Comparison of ENCODE assay signal across 8 cellular contexts in the genomic region with DNA sequence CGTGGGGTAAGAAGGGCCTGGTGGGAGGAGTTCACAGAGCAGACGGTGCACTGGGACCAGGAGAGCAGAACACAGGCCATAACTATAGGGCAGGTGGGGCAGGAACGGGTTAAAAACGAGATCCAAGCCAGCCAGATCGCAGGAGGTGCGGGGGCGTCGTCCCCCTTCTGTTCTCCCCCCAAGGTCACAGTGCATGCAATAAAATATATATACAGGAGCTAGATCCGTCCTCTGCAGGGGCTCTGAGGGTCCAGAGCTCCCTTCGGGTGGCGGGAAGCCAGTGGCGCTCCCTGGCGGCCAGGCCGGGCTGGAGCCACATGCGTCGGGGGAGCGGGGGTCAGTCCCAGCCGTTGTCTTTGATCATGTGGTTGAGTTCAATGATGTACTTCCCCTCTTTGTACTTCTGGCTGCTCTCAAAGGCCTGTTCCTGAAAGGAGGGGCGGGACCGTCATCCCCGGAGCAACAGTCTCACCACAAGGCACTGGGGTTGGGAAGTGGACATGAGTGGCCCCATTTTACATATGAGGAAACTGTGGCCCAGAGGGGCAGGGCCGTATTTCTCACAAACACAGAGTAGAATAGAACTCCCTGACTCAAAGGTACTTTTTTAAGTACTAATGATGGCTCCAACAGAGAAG. TPM values are rescaled to one million over a fixed set of nuclear protein-coding genes. Genes with fewer than 3 reads are reported as not detected.
DNase-seq lines count a peak whose midpoint lies in the region; ATAC-seq and TF ChIP-seq lines count a peak whose summit lies in the region.

No MANE protein-coding gene starts in this region.

- no peaks in the 10 kb centered on the region for H3K27me3 Mint-ChIP-seq in activated naive CD8-positive, alpha-beta T cell treated with anti-CD3 and anti-CD28 coated beads, Interleukin-2, amount 10 ng/mL, durations not matched to agents 7 days and 5 days

- 18 to 23% methylated on average over 22 of the region's 22 CpGs for WGBS in aorta, 2 donors

- H2AFZ ChIP-seq in KMS-11 (ENCODE audit: low read depth): peak overlapping the region; percentile 90
- peak overlapping the region; percentile 98 for H2AFZ ChIP-seq in parathyroid adenoma

- H3K4me1 ChIP-seq in KMS-11 (ENCODE audit: low read depth, poor library complexity, severe bottlenecking): peaks cover 42% of the 10 kb centered on the region
- peaks cover 17% of the 10 kb centered on the region for H3K4me1 ChIP-seq in parathyroid adenoma
- no peaks in the 10 kb centered on the region for H3K4me1 ChIP-seq in aorta (ENCODE audit: control insufficient read depth in 1 of 2, insufficient read depth in 2 of 2, low read length in 2 of 2)

- H3K9me3 Mint-ChIP-seq in activated naive CD8-positive, alpha-beta T cell treated with anti-CD3 and anti-CD28 coated beads, Interleukin-2, amount 10 ng/mL, durations not matched to agents 7 days and 5 days: peaks cover 8% of the 10 kb centered on the region

- H3K27ac Mint-ChIP-seq in activated naive CD8-positive, alpha-beta T cell treated with anti-CD3 and anti-CD28 coated beads, Interleukin-2, amount 10 ng/mL, durations not matched to agents 7 days and 5 days: peak overlapping the region; percentile 96

- TF ChIP-seq CTCF in KMS-11 (conservative IDR thresholded peaks at IDR 0.05; ENCODE audit: low read depth, low read length) (peak; percentile 71), parathyroid adenoma (IDR thresholded peaks at IDR 0.05) (peak; percentile 23)

- H3K27ac ChIP-seq in KMS-11 (peak overlapping the region; percentile 27), parathyroid adenoma (peak overlapping the region; percentile 52), aorta (ENCODE audit: low read depth in 1 of 2, low read length in 2 of 2) (peak overlapping the region in 1 of 2 donors; percentile 29)

- H3K79me2 ChIP-seq in KMS-11 (ENCODE audit: insufficient read depth, low read depth) (no peaks in the 10 kb centered on the region; the same call in 1 of the 2 replicates), parathyroid adenoma (peaks cover 4% of the 10 kb centered on the region)

- H3K4me3 Mint-ChIP-seq in activated naive CD8-positive, alpha-beta T cell treated with anti-CD3 and anti-CD28 coated beads, Interleukin-2, amount 10 ng/mL, durations not matched to agents 7 days and 5 days: peak overlapping the region; percentile 86

- DNase-seq in DMS79 (lab: John Stamatoyannopoulos, UW): peak; percentile 16
- DNase-seq in SIG-M5 treated with dmso at 0.1 percent for 504 hours (lab: John Stamatoyannopoulos, UW; ENCODE audit: unreplicated experiment): peak; percentile 97
- peak; percentile 83 for DNase-seq in activated naive CD8-positive, alpha-beta T cell treated with anti-CD3 and anti-CD28 coated beads, Interleukin-2, amount 10 ng/mL, durations not matched to agents 7 days and 5 days
- peak; percentile 91 for DNase-seq in cardiac septum (ENCODE audit: low spot score)
- peak; percentile 89 to 92 for DNase-seq in aorta

- H3K9ac ChIP-seq in KMS-11 (peak overlapping the region; percentile 59), parathyroid adenoma (no peak overlapping the region)

- no peaks in the 10 kb centered on the region for H3K9me3 ChIP-seq in parathyroid adenoma (ENCODE audit: control insufficient read depth, low read length)
- no peaks in the 10 kb centered on the region for H3K9me3 ChIP-seq in aorta (ENCODE audit: control insufficient read depth, low read length)

- no peaks in the 10 kb centered on the region for H4K20me1 ChIP-seq in KMS-11 (ENCODE audit: insufficient read depth)

- H3K4me2 ChIP-seq in KMS-11 (peak overlapping the region; percentile 62), parathyroid adenoma (ENCODE audit: low read length) (peak overlapping the region; percentile 64)

- H3K36me3 ChIP-seq in KMS-11 (ENCODE audit: insufficient read depth) (no peaks in the 10 kb centered on the region), parathyroid adenoma (ENCODE audit: control insufficient read depth, insufficient read depth, low read length) (no peaks in the 10 kb centered on the region), aorta (ENCODE audit: control insufficient read depth in 1 of 2, insufficient read depth in 2 of 2, low read length in 1 of 2) (peaks cover 0 to 2% of the 10 kb centered on the region in 2 donors)

- ATAC-seq in GM21529 (IDR thresholded peaks at IDR 0.05; ENCODE audit: unreplicated experiment) (peak; percentile 48), aorta (ENCODE audit: low FRiP score) (peak; percentile 74)
- peak; percentile 37 for ATAC-seq in activated naive CD8-positive, alpha-beta T cell treated with anti-CD3 and anti-CD28 coated beads, Interleukin-2, amount 10 ng/mL, durations not matched to agents 7 days and 5 days (ENCODE audit: low read depth)

- H3K4me1 Mint-ChIP-seq in activated naive CD8-positive, alpha-beta T cell treated with anti-CD3 and anti-CD28 coated beads, Interleukin-2, amount 10 ng/mL, durations not matched to agents 7 days and 5 days: peaks cover 48% of the 10 kb centered on the region

- POLR2A ChIA-PET in activated naive CD8-positive, alpha-beta T cell treated with anti-CD3 and anti-CD28 coated beads, Interleukin-2, amount 10 ng/mL, durations not matched to agents 7 days and 5 days (lab: Charles Lee): interaction anchor here (0.8 to 10.8 kb wide), 15 partner anchors 11 to 566 kb away, joined by 3 to 132 read pairs (median 4); partner anchors contain the start of genes ALDOA, CD2BP2, CORO1A and MAPK3

- intact Hi-C loops in cardiac septum (cut with DNase I) (loop anchor here (10.0 kb wide), 1 partner anchor 322 kb away; no protein-coding TSS in a partner anchor), aorta (cut with DNase I) (loop anchor here in 1 of 2 donors (10.0 kb wide), 1 partner anchor 312 kb away; the partner anchor contains the start of gene ZNF771)

- H3K27me3 ChIP-seq in KMS-11 (ENCODE audit: insufficient read depth, low read depth): no peaks in the 10 kb centered on the region
- no peaks in the 10 kb centered on the region for H3K27me3 ChIP-seq in parathyroid adenoma (ENCODE audit: control insufficient read depth, insufficient read depth, low read length)
- no peaks in the 10 kb centered on the region for H3K27me3 ChIP-seq in aorta (ENCODE audit: control insufficient read depth in 1 of 2, insufficient read depth in 2 of 2, low read length in 1 of 2)

- H3K36me3 Mint-ChIP-seq in activated naive CD8-positive, alpha-beta T cell treated with anti-CD3 and anti-CD28 coated beads, Interleukin-2, amount 10 ng/mL, durations not matched to agents 7 days and 5 days: peaks cover 20% of the 10 kb centered on the region

- H3K4me3 ChIP-seq in KMS-11 (IDR thresholded peaks at IDR 0.05; ENCODE audit: insufficient read depth, low read depth, low read length) (no peak overlapping the region), parathyroid adenoma (ENCODE audit: low read depth, low read length) (peak overlapping the region; percentile 59), aorta (ENCODE audit: low read length in 2 of 2) (no peak overlapping the region)

RNA-seq across cellular contexts. Expression of gene TBX6, which starts 0.8 kb away (rescaled TPM):
- 1 to 10 TPM; 2.4 to 3.0 TPM for total RNA-seq in activated naive CD8-positive, alpha-beta T cell treated with anti-CD3 and anti-CD28 coated beads, Interleukin-2, amount 10 ng/mL, durations not matched to agents 7 days and 5 days
- total RNA-seq in cardiac septum (0.57 TPM), aorta (1 to 10 TPM in 1 of 2 donors, under 1 TPM in 1; 0.62 to 1.4 TPM)
- 1 to 10 TPM in 1 of 2 donors, not detected in 1; 1.7 TPM for polyA plus RNA-seq in aorta

RNA-seq across cellular contexts. Expression of gene YPEL3, which starts 3.5 kb away (rescaled TPM):
- 100 to 1,000 TPM; 135 to 139 TPM for total RNA-seq in activated naive CD8-positive, alpha-beta T cell treated with anti-CD3 and anti-CD28 coated beads, Interleukin-2, amount 10 ng/mL, durations not matched to agents 7 days and 5 days
- total RNA-seq in cardiac septum: 43.2 TPM
- total RNA-seq in aorta: 10 to 100 TPM; 66.0 to 90.3 TPM
- polyA plus RNA-seq in aorta: 100 to 1,000 TPM in 1 of 2 donors, 10 to 100 TPM in 1; 94.2 to 240 TPM

RNA-seq across cellular contexts. Expression of gene PPP4C, which starts 16.7 kb away (rescaled TPM):
- total RNA-seq in activated naive CD8-positive, alpha-beta T cell treated with anti-CD3 and anti-CD28 coated beads, Interleukin-2, amount 10 ng/mL, durations not matched to agents 7 days and 5 days: 100 to 1,000 TPM; 123 to 133 TPM
- total RNA-seq in cardiac septum (44.1 TPM), aorta (10 to 100 TPM; 50.2 to 51.0 TPM)
- 10 to 100 TPM; 58.0 to 70.3 TPM for polyA plus RNA-seq in aorta

RNA-seq across cellular contexts. Expression of gene GDPD3, which starts 20.8 kb away (rescaled TPM):
- 10 to 100 TPM; 14.3 to 18.6 TPM for total RNA-seq in activated naive CD8-positive, alpha-beta T cell treated with anti-CD3 and anti-CD28 coated beads, Interleukin-2, amount 10 ng/mL, durations not matched to agents 7 days and 5 days
- total RNA-seq in cardiac septum (3.0 TPM), aorta (10 to 100 TPM in 1 of 2 donors, 1 to 10 TPM in 1; 6.0 to 18.1 TPM)
- polyA plus RNA-seq in aorta: 10 to 100 TPM in 1 of 2 donors, 1 to 10 TPM in 1; 2.1 to 22.8 TPM

RNA-seq across cellular contexts. Expression of gene ALDOA, which starts 26.9 kb away (rescaled TPM):
- total RNA-seq in activated naive CD8-positive, alpha-beta T cell treated with anti-CD3 and anti-CD28 coated beads, Interleukin-2, amount 10 ng/mL, durations not matched to agents 7 days and 5 days: 1,000 to 10,000 TPM; 1,486 to 1,632 TPM
- total RNA-seq in cardiac septum (3,068 TPM), aorta (100 to 1,000 TPM; 791 to 861 TPM)
- 100 to 1,000 TPM; 494 to 621 TPM for polyA plus RNA-seq in aorta

Comparison
In these comparisons a context has a peak if more than half of its experiments do, and no peak if none do; other contexts are left out.
1. DNase-seq: peak in every context shown above with its lines; median percentile 97 in SIG-M5 treated with dmso at 0.1 percent for 504 hours; 91 in cardiac septum; 90 in aorta; 83 in activated naive CD8-positive, alpha-beta T cell treated with anti-CD3 and anti-CD28 coated beads, Interleukin-2, amount 10 ng/mL, durations not matched to agents 7 days and 5 days; 16 in DMS79.